ENCODE assay signal across 6 cellular contexts in genomic region chr13:98812186-98812798, GRCh38. TPM values are rescaled to one million over a fixed set of nuclear protein-coding genes. Genes with fewer than 3 reads are reported as not detected.
"Had no signal": no experiment of that assay in that cellular context is flagged by ENCODE, and none has a peak within 500 bp of the region (broad histone marks: within the 10 kb centered on the region; RNA-seq: fewer than 3 reads in every experiment).

No MANE protein-coding gene starts in this region.

RNA-seq across cellular contexts. Expression of gene SLC15A1, which starts 59.8 kb away (rescaled TPM):
- total RNA-seq: activated CD8-positive, alpha-beta T cell treated with anti-CD3 and anti-CD28 coated beads, Interleukin-2, amount 10 ng/mL, durations not matched to agents 7 days and 5 days; activated naive CD8-positive, alpha-beta T cell treated with anti-CD3 and anti-CD28 coated beads, Interleukin-2, amount 10 ng/mL, durations not matched to agents 7 days and 5 days; LHCN-M2; M059J; SK-MEL-5; T-helper 17 cell had no signal
